ENCODE assay signal across 13 cellular contexts in genomic region chr7:26950854-26951253, GRCh38.
"Had no signal": no experiment of that assay in that cellular context is flagged by ENCODE, and none has a peak within 500 bp of the region (broad histone marks: within the 10 kb centered on the region; RNA-seq: fewer than 3 reads in every experiment).

No MANE protein-coding gene starts in this region.

- H3K4me1 Mint-ChIP-seq: naive thymus-derived CD8-positive, alpha-beta T cell had no signal

- DNase-seq: effector memory CD4-positive, alpha-beta T cell; esophagus squamous epithelium; foreskin keratinocyte; mesendoderm; naive thymus-derived CD8-positive, alpha-beta T cell; posterior cingulate gyrus; sigmoid colon; stimulated activated CD4-positive, alpha-beta T cell treated with anti-CD3 and anti-CD28 coated beads, Interleukin-12 subunit alpha, Interleukin-12 subunit beta, amount 100 ng/mL, for 4 hours; stimulated activated naive CD4-positive, alpha-beta T cell; trophoblast cell had no signal

- H3K79me2 ChIP-seq: hepatocyte had no signal

- H3K27ac Mint-ChIP-seq: naive thymus-derived CD8-positive, alpha-beta T cell had no signal

- H3K36me3 ChIP-seq: esophagus squamous epithelium, right atrium auricular region, sigmoid colon had no signal

- H3K27ac ChIP-seq: esophagus squamous epithelium, foreskin keratinocyte, hepatocyte, right atrium auricular region, sigmoid colon, skin epidermis had no signal

- H3K27me3 ChIP-seq: foreskin keratinocyte, hepatocyte, right atrium auricular region had no signal

- H3K9me3 ChIP-seq: esophagus squamous epithelium, right atrium auricular region, sigmoid colon had no signal

- H3K9me3 Mint-ChIP-seq: naive thymus-derived CD8-positive, alpha-beta T cell had no signal

- H2AFZ ChIP-seq: hepatocyte had no signal

- H3K4me3 ChIP-seq: esophagus squamous epithelium, hepatocyte, right atrium auricular region, sigmoid colon, skin epidermis had no signal

- H3K4me2 ChIP-seq: hepatocyte had no signal

- H3K4me3 Mint-ChIP-seq: naive thymus-derived CD8-positive, alpha-beta T cell had no signal

- H3K4me1 ChIP-seq: right atrium auricular region, sigmoid colon had no signal
